25 cellular contexts compared by ENCODE assay signal in genomic region chr5:179131321-179131835, GRCh38.
A peak's percentile ranks its signal among the peaks of the same experiment; 100 is the strongest.
DNase-seq lines count a peak whose midpoint lies in the region; ATAC-seq, FAIRE-seq and TF ChIP-seq lines count a peak whose summit lies in the region.
"Had no signal": no experiment of that assay in that cellular context is flagged by ENCODE, and none has a peak within 500 bp of the region (broad histone marks: within the 10 kb centered on the region; RNA-seq: fewer than 3 reads in every experiment).

No MANE protein-coding gene starts in this region.

- intact Hi-C loops in Right ventricle myocardium superior (cut with DNase I) (no loop called here), kidney (cut with DNase I) (no loop called here), posterior vena cava (cut with DNase I) (no loop called here)

- H3K9me3 ChIP-seq in right atrium auricular region (no peaks in the 10 kb centered on the region), RWPE2 (ENCODE audit: severe bottlenecking) (peaks cover 28% of the 10 kb centered on the region), kidney (ENCODE audit: control insufficient read depth in 1 of 2, low read length in 2 of 2) (no peaks in the 10 kb centered on the region)
- H3K9me3 ChIP-seq: BE2C had no signal

- no peak overlapping the region for H2AK5ac ChIP-seq in mesendoderm (ENCODE audit: low read length)

- H3K9ac ChIP-seq in kidney (ENCODE audit: low read length in 2 of 2) (no peak overlapping the region), mesendoderm (ENCODE audit: low read length) (no peak overlapping the region)
- H3K9ac ChIP-seq: BLaER1 treated with 17β-estradiol and CSF1 and Interleukin-3, amounts not matched to agents 10 nM and 100 nM had no signal

- H2BK5ac ChIP-seq in mesendoderm (ENCODE audit: low read length) = no peak overlapping the region

- H3K23ac ChIP-seq in mesendoderm (ENCODE audit: low read length) = no peak overlapping the region

- H3K18ac ChIP-seq in mesendoderm (ENCODE audit: low read length) = no peak overlapping the region

- no peak overlapping the region for H3K4ac ChIP-seq in mesendoderm (ENCODE audit: low read depth, low read length)

- TF ChIP-seq CTCF in right atrium auricular region (IDR thresholded peaks at IDR 0.05) (no peak), RWPE2 (IDR thresholded peaks at IDR 0.05; ENCODE audit: poor library complexity, severe bottlenecking) (no peak), kidney (IDR thresholded peaks at IDR 0.05; ENCODE audit: borderline replicate concordance, extremely low read depth, insufficient read depth) (no peak)

- no peaks in the 10 kb centered on the region for H3K79me1 ChIP-seq in mesendoderm (ENCODE audit: low read length)

- no peak overlapping the region for H2BK15ac ChIP-seq in mesendoderm (replicated peaks; ENCODE audit: low read depth)

- ATAC-seq in Right ventricle myocardium superior (ENCODE audit: poor library complexity) (no peak), RWPE2 (ENCODE audit: low read depth) (no peak)
- ATAC-seq: A549, GM23338, HCT116 had no signal

- no peaks in the 10 kb centered on the region for H3K79me2 ChIP-seq in mesendoderm (ENCODE audit: control insufficient read depth, insufficient read depth, low read length)

- H3K4me3 ChIP-seq in right atrium auricular region (no peak overlapping the region), RWPE2 (ENCODE audit: severe bottlenecking) (no peak overlapping the region), kidney (ENCODE audit: low read length in 2 of 2) (no peak overlapping the region), mesendoderm (ENCODE audit: low read length) (no peak overlapping the region)
- H3K4me3 ChIP-seq: A549; BLaER1 treated with 17β-estradiol and CSF1 and Interleukin-3, amounts not matched to agents 10 nM and 100 nM; GM23338 had no signal

- H4K8ac ChIP-seq in mesendoderm (ENCODE audit: low read depth, low read length) = no peak overlapping the region

- H3K4me1 ChIP-seq in right atrium auricular region = no peaks in the 10 kb centered on the region
- no peaks in the 10 kb centered on the region for H3K4me1 ChIP-seq in RWPE2 (ENCODE audit: insufficient read depth, poor library complexity, severe bottlenecking)
- no peaks in the 10 kb centered on the region for H3K4me1 ChIP-seq in kidney (ENCODE audit: control insufficient read depth in 1 of 2, insufficient read depth in 1 of 2, low read depth in 1 of 2, low read length in 2 of 2)
- no peaks in the 10 kb centered on the region for H3K4me1 ChIP-seq in mesendoderm (ENCODE audit: control insufficient read depth, low read depth, low read length)
- H3K4me1 ChIP-seq: A549; BE2C; BLaER1 treated with 17β-estradiol and CSF1 and Interleukin-3, amounts not matched to agents 10 nM and 100 nM had no signal

- H3K4me2 ChIP-seq in mesendoderm (ENCODE audit: low read length) = no peak overlapping the region
- H3K4me2 ChIP-seq: A549; BLaER1 treated with 17β-estradiol and CSF1 and Interleukin-3, amounts not matched to agents 10 nM and 100 nM; GM23338 had no signal

- H3K27ac ChIP-seq in right atrium auricular region = no peak overlapping the region
- H3K27ac ChIP-seq in RWPE2 (ENCODE audit: poor library complexity, severe bottlenecking) = no peak overlapping the region
- no peak overlapping the region for H3K27ac ChIP-seq in kidney (ENCODE audit: low read depth in 2 of 2, low read length in 2 of 2)
- H3K27ac ChIP-seq in mesendoderm (ENCODE audit: low read depth, low read length) = no peak overlapping the region
- H3K27ac ChIP-seq: A549; BLaER1 treated with 17β-estradiol and CSF1 and Interleukin-3, amounts not matched to agents 10 nM and 100 nM had no signal

- no peak overlapping the region for H3K56ac ChIP-seq in mesendoderm (ENCODE audit: low read length)

- no CpG with 5 or more reads among the region's 10 CpGs for WGBS in mesendoderm (ENCODE audit: extremely low coverage, insufficient coverage, low lambda C conversion rate)

- H3K36me3 ChIP-seq in right atrium auricular region = no peaks in the 10 kb centered on the region
- H3K36me3 ChIP-seq in RWPE2 (ENCODE audit: low read depth) = no peaks in the 10 kb centered on the region
- H3K36me3 ChIP-seq in kidney (ENCODE audit: control insufficient read depth in 1 of 2, insufficient read depth in 2 of 2, low read length in 2 of 2) = no peaks in the 10 kb centered on the region
- no peaks in the 10 kb centered on the region for H3K36me3 ChIP-seq in mesendoderm (ENCODE audit: control insufficient read depth, insufficient read depth, low read length)
- H3K36me3 ChIP-seq: BE2C; BLaER1 treated with 17β-estradiol and CSF1 and Interleukin-3, amounts not matched to agents 10 nM and 100 nM had no signal

- H2BK120ac ChIP-seq in mesendoderm (ENCODE audit: low read depth, low read length) = no peak overlapping the region

- FAIRE-seq in kidney (lab: Jason Lieb, UNC) = no peak
- FAIRE-seq: A549, GM12891, GM18507 had no signal

- DNase-seq in Right ventricle myocardium superior (peak; percentile 2), right atrium auricular region (ENCODE audit: low spot score) (no peak), RWPE2 (ENCODE audit: low spot score) (peak; percentile 34), kidney (peak; percentile 37), posterior vena cava (ENCODE audit: low spot score) (peak; percentile 55), mesendoderm (no peak), NCI-H345 treated with DMSO at 0.1 percent for 48 hours (lab: John Stamatoyannopoulos, UW; ENCODE audit: unreplicated experiment) (no peak)
- DNase-seq in stimulated activated naive CD4-positive, alpha-beta T cell treated with Interleukin-2 at 50 U/mL for 16 hours (lab: John Stamatoyannopoulos, UW) = no peak
- DNase-seq: 8988T; ACHN; AML-193; BE2C; Calu3; CD4-positive, alpha-beta memory T cell; COR-L47; DMS53; DMS79 treated with DMSO at 0.1 percent for 48 hours; GF-D8; H9 had no signal

- no peak overlapping the region for H4K5ac ChIP-seq in mesendoderm (ENCODE audit: low read length)

- no peaks in the 10 kb centered on the region for H3K27me3 ChIP-seq in right atrium auricular region
- H3K27me3 ChIP-seq in RWPE2 (ENCODE audit: insufficient read depth, poor library complexity, severe bottlenecking) = no peaks in the 10 kb centered on the region
- no peaks in the 10 kb centered on the region for H3K27me3 ChIP-seq in mesendoderm (ENCODE audit: insufficient read depth, low read length, poor library complexity)
- H3K27me3 ChIP-seq: BE2C; BLaER1 treated with 17β-estradiol and CSF1 and Interleukin-3, amounts not matched to agents 10 nM and 100 nM had no signal

Comparison
In these comparisons a context has a peak if more than half of its experiments do, and no peak if none do; other contexts are left out.
1. DNase-seq: peak in Right ventricle myocardium superior (single experiment), RWPE2 (single experiment), kidney (single experiment) and posterior vena cava (single experiment); none in right atrium auricular region (single experiment), mesendoderm (single experiment), stimulated activated naive CD4-positive, alpha-beta T cell treated with Interleukin-2 at 50 U/mL for 16 hours (single experiment) and NCI-H345 treated with DMSO at 0.1 percent for 48 hours (single experiment).